Comparison of ENCODE assay signal across 9 cellular contexts in genomic region chr7:20219446-20220292, GRCh38. TPM values are rescaled to one million over a fixed set of nuclear protein-coding genes. Genes with fewer than 3 reads are reported as not detected.
DNase-seq lines count a peak whose midpoint lies in the region; ATAC-seq and TF ChIP-seq lines count a peak whose summit lies in the region.
"Had no signal": no experiment of that assay in that cellular context is flagged by ENCODE, and none has a peak within 500 bp of the region (broad histone marks: within the 10 kb centered on the region; RNA-seq: fewer than 3 reads in every experiment).

No MANE protein-coding gene starts in this region.

- H3K4me1 Mint-ChIP-seq in neural progenitor cell = peaks cover 9% of the 10 kb centered on the region

- no peaks in the 10 kb centered on the region for H3K9me3 ChIP-seq in IMR-90 (ENCODE audit: control insufficient read depth, insufficient read depth, low read length)
- no peaks in the 10 kb centered on the region for H3K9me3 ChIP-seq in neuronal stem cell (replicated peaks in 1 of 2; ENCODE audit: control insufficient read depth in 2 of 2, insufficient read depth in 1 of 2, low read depth in 1 of 2, low read length in 2 of 2)
- H3K9me3 ChIP-seq in neural progenitor cell (ENCODE audit: low read depth) = no peaks in the 10 kb centered on the region

- no peak for TF ChIP-seq RAD21 in IMR-90 (IDR thresholded peaks at IDR 0.05; ENCODE audit: low read length)

- H3K27me3 Mint-ChIP-seq in neural progenitor cell (ENCODE audit: insufficient read depth, low read depth) = peaks cover 2% of the 10 kb centered on the region

- no peak overlapping the region for H3K4me3 Mint-ChIP-seq in neural progenitor cell
- H3K4me3 Mint-ChIP-seq: activated naive CD8-positive, alpha-beta T cell had no signal

- DNase-seq in GM12865 (ENCODE audit: low read depth) (peak; percentile 99), IMR-90 (peak; percentile 99), SK-MEL-5 (ENCODE audit: low read depth, low spot score) (peak; percentile 87), fibroblast of peridontal ligament (ENCODE audit: extremely low read depth) (peak; percentile 72), neuronal stem cell (ENCODE audit: low spot score) (no peak), AG20443 (ENCODE audit: low spot score) (no peak), neural progenitor cell (ENCODE audit: low spot score) (no peak)

- peak; percentile 73 for ATAC-seq in GM21737 (IDR thresholded peaks at IDR 0.05; ENCODE audit: unreplicated experiment)
- ATAC-seq in IMR-90 (ENCODE audit: low read depth) = peak; percentile 71

- H2BK20ac ChIP-seq in IMR-90 (ENCODE audit: low read depth, low read length) = peak overlapping the region; percentile 95

- TF ChIP-seq POLR2A in IMR-90 (IDR thresholded peaks at IDR 0.05; ENCODE audit: low read depth, low read length) = no peak

- H3K79me1 ChIP-seq in IMR-90 (ENCODE audit: low read depth in 1 of 2, low read length in 2 of 2) = no peaks in the 10 kb centered on the region
- no peaks in the 10 kb centered on the region for H3K79me1 ChIP-seq in neuronal stem cell (ENCODE audit: low read depth, low read length)

- H3K9me1 ChIP-seq in IMR-90 (ENCODE audit: insufficient read depth, low read length) = peaks cover 6% of the 10 kb centered on the region

- H3K36me3 ChIP-seq in IMR-90 (ENCODE audit: control insufficient read depth, insufficient read depth, low read length) (no peaks in the 10 kb centered on the region), neuronal stem cell (replicated peaks in 1 of 2; ENCODE audit: control insufficient read depth in 2 of 2, insufficient read depth in 2 of 2, low read length in 2 of 2) (no peaks in the 10 kb centered on the region), neural progenitor cell (no peaks in the 10 kb centered on the region)

- H3K14ac ChIP-seq in IMR-90 (replicated peaks; ENCODE audit: low read depth, low read length) (peak overlapping the region; percentile 85), neuronal stem cell (ENCODE audit: low read length) (no peak overlapping the region)

- H3K36me3 Mint-ChIP-seq in neural progenitor cell = no peaks in the 10 kb centered on the region
- H3K36me3 Mint-ChIP-seq: activated naive CD8-positive, alpha-beta T cell had no signal

- peak overlapping the region; percentile 76 for H3K18ac ChIP-seq in IMR-90 (ENCODE audit: low read depth, low read length)
- H3K18ac ChIP-seq in neuronal stem cell (ENCODE audit: low read length) = peak overlapping the region; percentile 80

- in situ Hi-C loops in IMR-90 (cut with MboI; ENCODE audit: low sequenced_read_pairs) (no loop called here), SK-MEL-5 (cut with HindIII; ENCODE audit: low pct_unique_long_range_greater_than_20kb, low sequenced_read_pairs) (no loop called here)

- WGBS in IMR-90 (ENCODE audit: extremely low coverage in 2 of 2, insufficient read length in 1 of 2), 2 experiments = 32% methylated on average over 4 of the region's 7 CpGs; no CpG with 5 or more reads in 1 of the 2 experiments
- WGBS in neuronal stem cell (ENCODE audit: extremely low coverage in 2 of 2, insufficient read length in 2 of 2, insufficient replicate concordance in 1 of 2), 2 donors = no CpG with 5 or more reads among the region's 7 CpGs

- H4K20me1 ChIP-seq in IMR-90 (ENCODE audit: insufficient read depth, low read length) (no peaks in the 10 kb centered on the region), neural progenitor cell (ENCODE audit: low read depth) (no peaks in the 10 kb centered on the region)

- no peak overlapping the region for H3K56ac ChIP-seq in IMR-90 (ENCODE audit: extremely low read depth, insufficient read depth, low read length)

- CTCF ChIA-PET in IMR-90 (lab: Yijun Ruan, JAX) = interaction anchor here (0.6 to 0.7 kb wide), 2 partner anchors 22 to 72 kb away, joined by 3 read pairs; no protein-coding TSS in a partner anchor

- H4K5ac ChIP-seq in IMR-90 (ENCODE audit: low read depth, low read length) = peak overlapping the region; percentile 83

- H2BK5ac ChIP-seq in IMR-90 (ENCODE audit: low read depth, low read length, poor library complexity, severe bottlenecking) (peak overlapping the region; percentile 89), neuronal stem cell (ENCODE audit: low read length) (no peak overlapping the region)

- no peak overlapping the region for H3K4me2 ChIP-seq in IMR-90 (ENCODE audit: low read depth, low read length)
- H3K4me2 ChIP-seq in neuronal stem cell (ENCODE audit: insufficient read depth, low read length, poor library complexity, severe bottlenecking) = no peak overlapping the region
- H3K4me2 ChIP-seq in neural progenitor cell = no peak overlapping the region

- no peak overlapping the region for H3K27ac Mint-ChIP-seq in neural progenitor cell
- H3K27ac Mint-ChIP-seq: activated naive CD8-positive, alpha-beta T cell had no signal

- dilution Hi-C loops in IMR-90 (cut with HindIII; ENCODE audit: low sequenced_read_pairs, unreplicated experiment) = no loop called here

- H3K23ac ChIP-seq in IMR-90 (ENCODE audit: low read depth, low read length) = peak overlapping the region; percentile 61
- H3K23ac ChIP-seq in neuronal stem cell (ENCODE audit: low read depth, low read length, poor library complexity) = no peak overlapping the region

- H2AFZ ChIP-seq in IMR-90 (replicated peaks; ENCODE audit: low read length, poor library complexity) = peak overlapping the region; percentile 82
- H2AFZ ChIP-seq in neuronal stem cell (ENCODE audit: low read length) = peak overlapping the region; percentile 36
- no peak overlapping the region for H2AFZ ChIP-seq in neural progenitor cell (replicated peaks)

- H4K91ac ChIP-seq in IMR-90 (ENCODE audit: insufficient read depth, low read depth, low read length) (peak overlapping the region; percentile 86), neuronal stem cell (ENCODE audit: low read depth, low read length, poor library complexity) (no peak overlapping the region)

- TF ChIP-seq CTCF in GM12865 (IDR thresholded peaks at IDR 0.05; ENCODE audit: insufficient read depth, low read depth, low read length, missing control alignments) (no peak), IMR-90 (conservative IDR thresholded peaks at IDR 0.05; ENCODE audit: low read depth, low read length) (no peak), neural progenitor cell (IDR thresholded peaks at IDR 0.05) (no peak)

- H4K8ac ChIP-seq in IMR-90 (ENCODE audit: low read depth in 2 of 2, low read length in 2 of 2) (peak overlapping the region; percentile 23 to 86), neuronal stem cell (ENCODE audit: low read depth, low read length) (peak overlapping the region; percentile 50)

- H3K79me2 ChIP-seq in neural progenitor cell (ENCODE audit: low read depth) = no peaks in the 10 kb centered on the region

- H3K4ac ChIP-seq in IMR-90 (ENCODE audit: low read depth, low read length) = peak overlapping the region; percentile 89
- H3K4ac ChIP-seq in neuronal stem cell (ENCODE audit: low read length) = no peak overlapping the region

- H2BK15ac ChIP-seq in IMR-90 (ENCODE audit: low read depth, low read length) = peak overlapping the region; percentile 90; the same call in 2 of the 3 replicates
- no peak overlapping the region for H2BK15ac ChIP-seq in neuronal stem cell (ENCODE audit: low read length)

- intact Hi-C loops in IMR-90 (cut with micrococcal nuclease) = loop anchor here (5.0 kb wide), 1 partner anchor 72 kb away; no protein-coding TSS in a partner anchor

- POLR2A ChIA-PET in IMR-90 (lab: Charles Lee; ENCODE audit: unreplicated experiment) = no interaction called here

- H3K27ac ChIP-seq in IMR-90 (ENCODE audit: insufficient read depth, low read length) (peak overlapping the region; percentile 87), neuronal stem cell (replicated peaks; ENCODE audit: low read length) (no peak overlapping the region), neural progenitor cell (no peak overlapping the region)

- H3K4me3 ChIP-seq in GM12865 (ENCODE audit: low read depth, low read length) = peak overlapping the region; percentile 73
- H3K4me3 ChIP-seq in IMR-90 (ENCODE audit: insufficient read depth, low read depth, low read length) = no peak overlapping the region
- H3K4me3 ChIP-seq in neuronal stem cell (ENCODE audit: low read length in 2 of 2) = peak overlapping the region in 1 of 2 donors; percentile 18
- no peak overlapping the region for H3K4me3 ChIP-seq in neural progenitor cell

- no peak overlapping the region for H2BK12ac ChIP-seq in neuronal stem cell (ENCODE audit: low read length)

- H3K4me1 ChIP-seq in IMR-90 (ENCODE audit: control insufficient read depth, insufficient read depth, low read length) (peaks cover 19% of the 10 kb centered on the region), neuronal stem cell (ENCODE audit: control insufficient read depth in 2 of 2, insufficient read depth in 1 of 2, low read depth in 1 of 2, low read length in 2 of 2) (peaks cover 4 to 5% of the 10 kb centered on the region in 2 donors), neural progenitor cell (peaks cover 8% of the 10 kb centered on the region)

- BruUV-seq in IMR-90 (replicated peaks; lab: Mats Ljungman, UMichigan) = no TSS peak

- peak overlapping the region; percentile 85 for H2AK9ac ChIP-seq in IMR-90 (replicated peaks; ENCODE audit: low read depth, low read length, poor library complexity)

- peak overlapping the region; percentile 90 for H2AK5ac ChIP-seq in IMR-90 (ENCODE audit: low read depth, low read length)
- H2AK5ac ChIP-seq in neuronal stem cell (ENCODE audit: low read depth, low read length) = no peak overlapping the region

- H3K9me3 Mint-ChIP-seq in neural progenitor cell = no peaks in the 10 kb centered on the region

- H3K27me3 ChIP-seq in IMR-90 (ENCODE audit: control insufficient read depth, insufficient read depth, low read length) (no peaks in the 10 kb centered on the region), neuronal stem cell (ENCODE audit: control insufficient read depth in 3 of 3, insufficient read depth in 3 of 3, low read depth in 1 of 3, low read length in 3 of 3) (no peaks in the 10 kb centered on the region), neural progenitor cell (no peaks in the 10 kb centered on the region)

- H2BK120ac ChIP-seq in IMR-90 (ENCODE audit: low read depth, low read length) (peak overlapping the region; percentile 93), neuronal stem cell (ENCODE audit: low read depth, low read length) (no peak overlapping the region)

- H3K9ac ChIP-seq in IMR-90 (ENCODE audit: low read depth, low read length) (peak overlapping the region; percentile 4; the same call in 1 of the 2 replicates), neuronal stem cell (ENCODE audit: low read depth, low read length, poor library complexity) (no peak overlapping the region), neural progenitor cell (no peak overlapping the region)

- peaks cover 5% of the 10 kb centered on the region for H3F3A ChIP-seq in neural progenitor cell (ENCODE audit: low read depth)

RNA-seq across cellular contexts. Expression of gene MACC1, which starts 2.5 kb away (rescaled TPM):
- under 0.01 TPM in 2 replicates for total RNA-seq in IMR-90 (2012; rRNA removed)
- polyA plus RNA-seq in IMR-90 (2012; rRNA removed) = not detected in 2 replicates
- polyA plus RNA-seq in IMR-90 (2012; cell fraction: cytosol; rRNA removed) = not detected in 2 replicates
- 0.01 TPM in 1 of 2 replicates, not detected in the other for polyA plus RNA-seq in IMR-90 (2012; cell fraction: nucleus; rRNA removed; ENCODE audit: low replicate concordance)
- 1.2 and 1.4 TPM in 2 replicates for total RNA-seq in SK-MEL-5 (2014; rRNA removed; shearing (Covaris generic))
- polyA plus RNA-seq in SK-MEL-5 (2015; cell fraction: cytosol; rRNA removed) = 0.41 and 0.44 TPM in 2 replicates
- polyA plus RNA-seq in SK-MEL-5 (2015; cell fraction: nucleus; rRNA removed) = 1.8 and 3.2 TPM in 2 replicates
- polyA plus RNA-seq in neuronal stem cell (2013, experiment 1 of 2) = 0.42 TPM
- polyA plus RNA-seq in neuronal stem cell (2013, experiment 2 of 2) = 0.44 TPM
- total RNA-seq in neural progenitor cell (ENCODE audit: low replicate concordance) = 5.7 and 7.2 TPM in 2 replicates

Comparison
In these comparisons a context has a peak if more than half of its experiments do, and no peak if none do; other contexts are left out.
1. DNase-seq: peak in GM12865 (single experiment), IMR-90 (single experiment), SK-MEL-5 (single experiment) and fibroblast of peridontal ligament (single experiment); none in neuronal stem cell (single experiment), AG20443 (single experiment) and neural progenitor cell (single experiment).